Comparison of ENCODE assay signal across 1 cellular context in the genomic region with DNA sequence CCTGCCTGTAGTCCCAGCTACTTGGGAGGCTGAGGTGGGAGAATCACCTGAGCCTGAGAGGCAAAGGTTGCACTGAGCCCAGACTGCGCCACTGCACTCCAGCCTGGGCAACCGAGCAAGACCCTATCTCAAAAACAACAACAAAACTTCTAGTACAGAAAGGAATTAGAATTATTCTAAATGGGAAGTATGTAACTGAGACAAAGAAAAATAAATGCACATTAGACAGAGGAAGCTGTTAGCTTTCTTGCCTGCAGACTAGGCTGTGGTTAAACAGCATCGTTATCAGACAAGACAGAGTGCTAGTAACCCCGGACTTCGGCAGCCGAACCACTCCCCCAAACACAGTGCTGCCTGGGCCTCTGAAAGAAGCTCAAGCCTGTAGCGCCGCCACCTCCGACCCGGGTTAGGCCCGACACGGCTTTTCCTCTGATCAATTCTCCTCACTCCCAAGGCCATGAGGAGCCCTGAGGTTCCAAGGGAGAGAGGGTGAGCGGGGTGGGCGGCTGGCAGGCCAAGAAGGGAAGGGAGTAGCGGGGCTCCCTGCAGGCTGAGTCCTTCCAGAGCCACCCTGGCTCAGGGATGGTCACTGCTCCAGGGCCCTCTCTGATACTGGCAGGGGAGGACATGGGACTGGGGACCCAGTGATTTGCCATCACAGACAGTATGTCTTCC.
TF ChIP-seq lines count a peak whose summit lies in the region.

No MANE protein-coding gene starts in this region.

TF ChIP-seq in K562, 482 proteins besides CTCF, POLR2A, EP300 and RAD21 (continued from another document and continues in another):
- TF ChIP-seq, protein P1, sequence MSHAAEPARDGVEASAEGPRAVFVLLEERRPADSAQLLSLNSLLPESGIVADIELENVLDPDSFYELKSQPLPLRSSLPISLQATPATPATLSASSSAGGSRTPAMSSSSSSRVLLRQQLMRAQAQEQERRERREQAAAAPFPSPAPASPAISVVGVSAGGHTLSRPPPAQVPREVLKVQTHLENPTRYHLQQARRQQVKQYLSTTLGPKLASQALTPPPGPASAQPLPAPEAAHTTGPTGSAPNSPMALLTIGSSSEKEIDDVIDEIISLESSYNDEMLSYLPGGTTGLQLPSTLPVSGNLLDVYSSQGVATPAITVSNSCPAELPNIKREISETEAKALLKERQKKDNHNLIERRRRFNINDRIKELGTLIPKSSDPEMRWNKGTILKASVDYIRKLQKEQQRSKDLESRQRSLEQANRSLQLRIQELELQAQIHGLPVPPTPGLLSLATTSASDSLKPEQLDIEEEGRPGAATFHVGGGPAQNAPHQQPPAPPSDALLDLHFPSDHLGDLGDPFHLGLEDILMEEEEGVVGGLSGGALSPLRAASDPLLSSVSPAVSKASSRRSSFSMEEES (CRISPR knock-in tag; IDR thresholded peaks at IDR 0.05): no peak
- TF ChIP-seq RBFOX2 (IDR thresholded peaks at IDR 0.05; ENCODE audit: low read depth, low read length): peak; percentile 69
- TF ChIP-seq HOXB6 (CRISPR knock-in tag; IDR thresholded peaks at IDR 0.05; ENCODE audit: borderline replicate concordance): no peak
- no peak; the same call in 1 of the 2 replicates for TF ChIP-seq GTF2E2 (tag; IDR thresholded peaks at IDR 0.05)
- TF ChIP-seq, protein P2, sequence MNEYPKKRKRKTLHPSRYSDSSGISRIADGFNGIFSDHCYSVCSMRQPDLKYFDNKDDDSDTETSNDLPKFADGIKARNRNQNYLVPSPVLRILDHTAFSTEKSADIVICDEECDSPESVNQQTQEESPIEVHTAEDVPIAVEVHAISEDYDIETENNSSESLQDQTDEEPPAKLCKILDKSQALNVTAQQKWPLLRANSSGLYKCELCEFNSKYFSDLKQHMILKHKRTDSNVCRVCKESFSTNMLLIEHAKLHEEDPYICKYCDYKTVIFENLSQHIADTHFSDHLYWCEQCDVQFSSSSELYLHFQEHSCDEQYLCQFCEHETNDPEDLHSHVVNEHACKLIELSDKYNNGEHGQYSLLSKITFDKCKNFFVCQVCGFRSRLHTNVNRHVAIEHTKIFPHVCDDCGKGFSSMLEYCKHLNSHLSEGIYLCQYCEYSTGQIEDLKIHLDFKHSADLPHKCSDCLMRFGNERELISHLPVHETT (CRISPR knock-in tag; conservative IDR thresholded peaks at IDR 0.05 in 1 of 2, IDR thresholded peaks at IDR 0.05 in 1 of 2): peak in 1 of 2 experiments; percentile 46; a peak in 1 of 4 replicates
- TF ChIP-seq SAFB (IDR thresholded peaks at IDR 0.05; ENCODE audit: borderline replicate concordance, low read depth, low read length): no peak
- no peak for TF ChIP-seq NFATC3 (IDR thresholded peaks at IDR 0.05)
- no peak for TF ChIP-seq ZNF695 (CRISPR knock-in tag; IDR thresholded peaks at IDR 0.05)
- no peak for TF ChIP-seq ZNF668 (CRISPR knock-in tag; IDR thresholded peaks at IDR 0.05)
- TF ChIP-seq TEAD2 (tag; IDR thresholded peaks at IDR 0.05): no peak
- TF ChIP-seq, protein P3, sequence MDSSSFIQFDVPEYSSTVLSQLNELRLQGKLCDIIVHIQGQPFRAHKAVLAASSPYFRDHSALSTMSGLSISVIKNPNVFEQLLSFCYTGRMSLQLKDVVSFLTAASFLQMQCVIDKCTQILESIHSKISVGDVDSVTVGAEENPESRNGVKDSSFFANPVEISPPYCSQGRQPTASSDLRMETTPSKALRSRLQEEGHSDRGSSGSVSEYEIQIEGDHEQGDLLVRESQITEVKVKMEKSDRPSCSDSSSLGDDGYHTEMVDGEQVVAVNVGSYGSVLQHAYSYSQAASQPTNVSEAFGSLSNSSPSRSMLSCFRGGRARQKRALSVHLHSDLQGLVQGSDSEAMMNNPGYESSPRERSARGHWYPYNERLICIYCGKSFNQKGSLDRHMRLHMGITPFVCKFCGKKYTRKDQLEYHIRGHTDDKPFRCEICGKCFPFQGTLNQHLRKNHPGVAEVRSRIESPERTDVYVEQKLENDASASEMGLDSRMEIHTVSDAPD (CRISPR knock-in tag; IDR thresholded peaks at IDR 0.05): no peak
- TF ChIP-seq ZNF551 (CRISPR knock-in tag; IDR thresholded peaks at IDR 0.05): no peak
- no peak for TF ChIP-seq U2AF1 (optimal IDR thresholded peaks at IDR 0.05; ENCODE audit: low read depth, low read length)
- TF ChIP-seq, protein P4, sequence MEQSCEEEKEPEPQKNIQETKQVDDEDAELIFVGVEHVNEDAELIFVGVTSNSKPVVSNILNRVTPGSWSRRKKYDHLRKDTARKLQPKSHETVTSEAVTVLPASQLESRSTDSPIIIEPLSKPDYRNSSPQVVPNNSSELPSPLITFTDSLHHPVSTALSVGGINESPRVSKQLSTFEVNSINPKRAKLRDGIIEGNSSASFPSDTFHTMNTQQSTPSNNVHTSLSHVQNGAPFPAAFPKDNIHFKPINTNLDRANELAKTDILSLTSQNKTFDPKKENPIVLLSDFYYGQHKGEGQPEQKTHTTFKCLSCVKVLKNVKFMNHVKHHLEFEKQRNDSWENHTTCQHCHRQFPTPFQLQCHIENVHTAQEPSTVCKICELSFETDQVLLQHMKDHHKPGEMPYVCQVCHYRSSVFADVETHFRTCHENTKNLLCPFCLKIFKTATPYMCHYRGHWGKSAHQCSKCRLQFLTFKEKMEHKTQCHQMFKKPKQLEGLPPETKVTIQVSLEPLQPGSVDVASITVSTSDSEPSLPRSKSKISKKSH (CRISPR knock-in tag; IDR thresholded peaks at IDR 0.05): no peak
- TF ChIP-seq, protein P5, sequence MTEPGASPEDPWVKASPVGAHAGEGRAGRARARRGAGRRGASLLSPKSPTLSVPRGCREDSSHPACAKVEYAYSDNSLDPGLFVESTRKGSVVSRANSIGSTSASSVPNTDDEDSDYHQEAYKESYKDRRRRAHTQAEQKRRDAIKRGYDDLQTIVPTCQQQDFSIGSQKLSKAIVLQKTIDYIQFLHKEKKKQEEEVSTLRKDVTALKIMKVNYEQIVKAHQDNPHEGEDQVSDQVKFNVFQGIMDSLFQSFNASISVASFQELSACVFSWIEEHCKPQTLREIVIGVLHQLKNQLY (CRISPR knock-in tag; conservative IDR thresholded peaks at IDR 0.05): no peak
- no peak for TF ChIP-seq FOXA3 (CRISPR knock-in tag; conservative IDR thresholded peaks at IDR 0.05 in 1 of 2, IDR thresholded peaks at IDR 0.05 in 1 of 2)
- TF ChIP-seq, protein P6, sequence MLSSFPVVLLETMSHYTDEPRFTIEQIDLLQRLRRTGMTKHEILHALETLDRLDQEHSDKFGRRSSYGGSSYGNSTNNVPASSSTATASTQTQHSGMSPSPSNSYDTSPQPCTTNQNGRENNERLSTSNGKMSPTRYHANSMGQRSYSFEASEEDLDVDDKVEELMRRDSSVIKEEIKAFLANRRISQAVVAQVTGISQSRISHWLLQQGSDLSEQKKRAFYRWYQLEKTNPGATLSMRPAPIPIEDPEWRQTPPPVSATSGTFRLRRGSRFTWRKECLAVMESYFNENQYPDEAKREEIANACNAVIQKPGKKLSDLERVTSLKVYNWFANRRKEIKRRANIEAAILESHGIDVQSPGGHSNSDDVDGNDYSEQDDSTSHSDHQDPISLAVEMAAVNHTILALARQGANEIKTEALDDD (IDR thresholded peaks at IDR 0.05): peak; percentile 98
- no peak for TF ChIP-seq ZNF124 (CRISPR knock-in tag; IDR thresholded peaks at IDR 0.05)
- peak; percentile 41; the same call in 1 of the 2 replicates for TF ChIP-seq PHF8 (IDR thresholded peaks at IDR 0.05; ENCODE audit: borderline replicate concordance, low read length)
- peak; percentile 65; the same call in 1 of the 2 replicates for TF ChIP-seq CREM (IDR thresholded peaks at IDR 0.05; ENCODE audit: low read depth)
- no peak for TF ChIP-seq PPARD (CRISPR knock-in tag; IDR thresholded peaks at IDR 0.05)
- no peak for TF ChIP-seq ZNF324 (CRISPR knock-in tag; IDR thresholded peaks at IDR 0.05)
- peak; percentile 71; the same call in 1 of the 2 replicates for TF ChIP-seq TRIM28 (IDR thresholded peaks at IDR 0.05)
- TF ChIP-seq, protein P7, sequence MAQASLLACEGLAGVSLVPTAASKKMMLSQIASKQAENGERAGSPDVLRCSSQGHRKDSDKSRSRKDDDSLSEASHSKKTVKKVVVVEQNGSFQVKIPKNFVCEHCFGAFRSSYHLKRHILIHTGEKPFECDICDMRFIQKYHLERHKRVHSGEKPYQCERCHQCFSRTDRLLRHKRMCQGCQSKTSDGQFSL (CRISPR knock-in tag; IDR thresholded peaks at IDR 0.05): no peak
- TF ChIP-seq, protein P7 (tag; IDR thresholded peaks at IDR 0.05): no peak
- TF ChIP-seq TAF15 (IDR thresholded peaks at IDR 0.05; ENCODE audit: low read depth, low read length): no peak
- no peak for TF ChIP-seq POLR2AphosphoS2 (IDR thresholded peaks at IDR 0.05; ENCODE audit: low read length)
- TF ChIP-seq RAD51 (IDR thresholded peaks at IDR 0.05; ENCODE audit: borderline replicate concordance, low read depth): no peak
- TF ChIP-seq, protein P8, sequence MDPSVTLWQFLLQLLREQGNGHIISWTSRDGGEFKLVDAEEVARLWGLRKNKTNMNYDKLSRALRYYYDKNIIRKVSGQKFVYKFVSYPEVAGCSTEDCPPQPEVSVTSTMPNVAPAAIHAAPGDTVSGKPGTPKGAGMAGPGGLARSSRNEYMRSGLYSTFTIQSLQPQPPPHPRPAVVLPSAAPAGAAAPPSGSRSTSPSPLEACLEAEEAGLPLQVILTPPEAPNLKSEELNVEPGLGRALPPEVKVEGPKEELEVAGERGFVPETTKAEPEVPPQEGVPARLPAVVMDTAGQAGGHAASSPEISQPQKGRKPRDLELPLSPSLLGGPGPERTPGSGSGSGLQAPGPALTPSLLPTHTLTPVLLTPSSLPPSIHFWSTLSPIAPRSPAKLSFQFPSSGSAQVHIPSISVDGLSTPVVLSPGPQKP (CRISPR knock-in tag; IDR thresholded peaks at IDR 0.05): no peak
- TF ChIP-seq, protein P9, sequence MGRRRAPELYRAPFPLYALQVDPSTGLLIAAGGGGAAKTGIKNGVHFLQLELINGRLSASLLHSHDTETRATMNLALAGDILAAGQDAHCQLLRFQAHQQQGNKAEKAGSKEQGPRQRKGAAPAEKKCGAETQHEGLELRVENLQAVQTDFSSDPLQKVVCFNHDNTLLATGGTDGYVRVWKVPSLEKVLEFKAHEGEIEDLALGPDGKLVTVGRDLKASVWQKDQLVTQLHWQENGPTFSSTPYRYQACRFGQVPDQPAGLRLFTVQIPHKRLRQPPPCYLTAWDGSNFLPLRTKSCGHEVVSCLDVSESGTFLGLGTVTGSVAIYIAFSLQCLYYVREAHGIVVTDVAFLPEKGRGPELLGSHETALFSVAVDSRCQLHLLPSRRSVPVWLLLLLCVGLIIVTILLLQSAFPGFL (CRISPR knock-in tag; IDR thresholded peaks at IDR 0.05): no peak
- TF ChIP-seq, protein P10, sequence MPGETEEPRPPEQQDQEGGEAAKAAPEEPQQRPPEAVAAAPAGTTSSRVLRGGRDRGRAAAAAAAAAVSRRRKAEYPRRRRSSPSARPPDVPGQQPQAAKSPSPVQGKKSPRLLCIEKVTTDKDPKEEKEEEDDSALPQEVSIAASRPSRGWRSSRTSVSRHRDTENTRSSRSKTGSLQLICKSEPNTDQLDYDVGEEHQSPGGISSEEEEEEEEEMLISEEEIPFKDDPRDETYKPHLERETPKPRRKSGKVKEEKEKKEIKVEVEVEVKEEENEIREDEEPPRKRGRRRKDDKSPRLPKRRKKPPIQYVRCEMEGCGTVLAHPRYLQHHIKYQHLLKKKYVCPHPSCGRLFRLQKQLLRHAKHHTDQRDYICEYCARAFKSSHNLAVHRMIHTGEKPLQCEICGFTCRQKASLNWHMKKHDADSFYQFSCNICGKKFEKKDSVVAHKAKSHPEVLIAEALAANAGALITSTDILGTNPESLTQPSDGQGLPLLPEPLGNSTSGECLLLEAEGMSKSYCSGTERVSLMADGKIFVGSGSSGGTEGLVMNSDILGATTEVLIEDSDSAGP (CRISPR knock-in tag; IDR thresholded peaks at IDR 0.05): no peak
- TF ChIP-seq BCOR (IDR thresholded peaks at IDR 0.05): peak; percentile 88
- peak; percentile 71; the same call in 1 of the 2 replicates for TF ChIP-seq MTA3 (IDR thresholded peaks at IDR 0.05; ENCODE audit: borderline replicate concordance)
- TF ChIP-seq ATF7 (IDR thresholded peaks at IDR 0.05): peak; percentile 62
- peak; percentile 32; the same call in 1 of the 2 replicates for TF ChIP-seq JUND (IDR thresholded peaks at IDR 0.05; ENCODE audit: borderline replicate concordance, low read depth, low read length)
- no peak; the same call in 2 of the 3 replicates for TF ChIP-seq JUND (tag; IDR thresholded peaks at IDR 0.05; ENCODE audit: borderline replicate concordance, low read depth, low read length)
- TF ChIP-seq KDM5B (IDR thresholded peaks at IDR 0.05; ENCODE audit: insufficient replicate concordance, low read depth, low read length): peak; percentile 37
- no peak for TF ChIP-seq NELFE (IDR thresholded peaks at IDR 0.05; ENCODE audit: insufficient read depth, insufficient read length)
- TF ChIP-seq DPF2 (IDR thresholded peaks at IDR 0.05): peak; percentile 89
- TF ChIP-seq SRSF3 (IDR thresholded peaks at IDR 0.05; ENCODE audit: insufficient read depth, low read length): no peak
- TF ChIP-seq, protein P11, sequence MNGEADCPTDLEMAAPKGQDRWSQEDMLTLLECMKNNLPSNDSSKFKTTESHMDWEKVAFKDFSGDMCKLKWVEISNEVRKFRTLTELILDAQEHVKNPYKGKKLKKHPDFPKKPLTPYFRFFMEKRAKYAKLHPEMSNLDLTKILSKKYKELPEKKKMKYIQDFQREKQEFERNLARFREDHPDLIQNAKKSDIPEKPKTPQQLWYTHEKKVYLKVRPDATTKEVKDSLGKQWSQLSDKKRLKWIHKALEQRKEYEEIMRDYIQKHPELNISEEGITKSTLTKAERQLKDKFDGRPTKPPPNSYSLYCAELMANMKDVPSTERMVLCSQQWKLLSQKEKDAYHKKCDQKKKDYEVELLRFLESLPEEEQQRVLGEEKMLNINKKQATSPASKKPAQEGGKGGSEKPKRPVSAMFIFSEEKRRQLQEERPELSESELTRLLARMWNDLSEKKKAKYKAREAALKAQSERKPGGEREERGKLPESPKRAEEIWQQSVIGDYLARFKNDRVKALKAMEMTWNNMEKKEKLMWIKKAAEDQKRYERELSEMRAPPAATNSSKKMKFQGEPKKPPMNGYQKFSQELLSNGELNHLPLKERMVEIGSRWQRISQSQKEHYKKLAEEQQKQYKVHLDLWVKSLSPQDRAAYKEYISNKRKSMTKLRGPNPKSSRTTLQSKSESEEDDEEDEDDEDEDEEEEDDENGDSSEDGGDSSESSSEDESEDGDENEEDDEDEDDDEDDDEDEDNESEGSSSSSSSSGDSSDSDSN (IDR thresholded peaks at IDR 0.05; ENCODE audit: borderline replicate concordance in 1 of 2, low read depth in 2 of 2, low read length in 2 of 2): peak; percentile 40 to 86; a peak in 2 of 4 replicates
- TF ChIP-seq GATAD2B (IDR thresholded peaks at IDR 0.05; ENCODE audit: borderline replicate concordance): no peak
- peak; percentile 80; the same call in 1 of the 2 replicates for TF ChIP-seq ESRRA (IDR thresholded peaks at IDR 0.05; ENCODE audit: borderline replicate concordance, low read depth)
- no peak for TF ChIP-seq SMAD2 (IDR thresholded peaks at IDR 0.05; ENCODE audit: low read depth, low read length)
- TF ChIP-seq COPS2 (conservative IDR thresholded peaks at IDR 0.05): no peak
- 0 out of 2 replicates have a peak, but pooled peaks have one; percentile 43 for TF ChIP-seq HDAC8 (tag; IDR thresholded peaks at IDR 0.05)
